ENCODE assay signal across 20 cellular contexts in genomic region chr1:107171378-107171777, GRCh38. TPM values are rescaled to one million over a fixed set of nuclear protein-coding genes. Genes with fewer than 3 reads are reported as not detected.
"Had no signal": no experiment of that assay in that cellular context is flagged by ENCODE, and none has a peak within 500 bp of the region (broad histone marks: within the 10 kb centered on the region; RNA-seq: fewer than 3 reads in every experiment).

No MANE protein-coding gene starts in this region.

- DNase-seq: activated CD4-positive, alpha-beta memory T cell treated with anti-CD3 and anti-CD28 coated beads for 36 hours; activated CD4-positive, CD25-positive, alpha-beta regulatory T cell treated with anti-CD3 and anti-CD28 coated beads, Interleukin-2, amount 50 U/mL, for 72 hours; activated gamma-delta T cell; activated T-cell treated with anti-CD3 and anti-CD28 coated beads, Interleukin-2, amount 50 U/mL, for 48 hours; cortex of kidney; effector CD8-positive, alpha-beta T cell; left cardiac atrium; mucosa of descending colon; naive thymus-derived CD8-positive, alpha-beta T cell; right lobe of liver; spleen; stimulated activated CD4-positive, alpha-beta T cell treated with anti-CD3 and anti-CD28 coated beads, Interleukin-1b, Interleukin-23, amount 100 ng/mL, for 48 hours had no signal

- H3K4me1 ChIP-seq: prostate gland, right lobe of liver, spleen, tibial nerve had no signal

- H3K27ac ChIP-seq: prostate gland, right lobe of liver, spleen, tibial nerve had no signal

- H3K27ac Mint-ChIP-seq: activated CD4-positive, alpha-beta memory T cell treated with anti-CD3 and anti-CD28 coated beads for 36 hours; activated naive CD8-positive, alpha-beta T cell; stimulated activated memory B cell treated with anti-CD40 and anti-IgM and Interleukin-4, amounts not matched to agents 10 μg/mL and 1 μg/mL and 100 μg/mL, for 72 hours had no signal

- FAIRE-seq: frontal cortex had no signal

- H3K36me3 Mint-ChIP-seq: activated CD4-positive, alpha-beta memory T cell treated with anti-CD3 and anti-CD28 coated beads for 36 hours; activated naive CD8-positive, alpha-beta T cell; naive thymus-derived CD8-positive, alpha-beta T cell; stimulated activated memory B cell treated with anti-CD40 and anti-IgM and Interleukin-4, amounts not matched to agents 10 μg/mL and 1 μg/mL and 100 μg/mL, for 72 hours had no signal

- H3K9me3 ChIP-seq: mucosa of descending colon, prostate gland, right lobe of liver, spleen, tibial nerve had no signal

- H3K27me3 Mint-ChIP-seq: stimulated activated memory B cell treated with anti-CD40 and anti-IgM and Interleukin-4, amounts not matched to agents 10 μg/mL and 1 μg/mL and 100 μg/mL, for 72 hours had no signal

- H3K9me3 Mint-ChIP-seq: activated CD4-positive, alpha-beta memory T cell treated with anti-CD3 and anti-CD28 coated beads for 36 hours; naive thymus-derived CD8-positive, alpha-beta T cell; stimulated activated memory B cell treated with anti-CD40 and anti-IgM and Interleukin-4, amounts not matched to agents 10 μg/mL and 1 μg/mL and 100 μg/mL, for 72 hours had no signal

- H3K36me3 ChIP-seq: prostate gland, right lobe of liver, spleen, tibial nerve had no signal

- H3K4me3 Mint-ChIP-seq: activated CD4-positive, alpha-beta memory T cell treated with anti-CD3 and anti-CD28 coated beads for 36 hours; activated naive CD8-positive, alpha-beta T cell; naive thymus-derived CD8-positive, alpha-beta T cell; stimulated activated memory B cell treated with anti-CD40 and anti-IgM and Interleukin-4, amounts not matched to agents 10 μg/mL and 1 μg/mL and 100 μg/mL, for 72 hours had no signal

- H3K27me3 ChIP-seq: right lobe of liver, spleen, tibial nerve had no signal

- H3K4me3 ChIP-seq: lung, mucosa of descending colon, prostate gland, right lobe of liver, spleen, tibial nerve had no signal

- H3K4me1 Mint-ChIP-seq: naive thymus-derived CD8-positive, alpha-beta T cell had no signal

RNA-seq across cellular contexts. Expression of gene NTNG1, which starts 30.5 kb away (rescaled TPM):
- total RNA-seq: activated CD4-positive, alpha-beta memory T cell treated with anti-CD3 and anti-CD28 coated beads for 36 hours; cardiac septum; naive thymus-derived CD8-positive, alpha-beta T cell; right lobe of liver; T-helper 2 cell treated with Interferon-gamma antibody and Interleukin-4, amounts not matched to agents 100 ng/mL and 5 ng/mL, for 36 hours had no signal
- polyA plus RNA-seq: naive thymus-derived CD8-positive, alpha-beta T cell had no signal
